ENCODE assay signal across 13 cellular contexts in the genomic region with DNA sequence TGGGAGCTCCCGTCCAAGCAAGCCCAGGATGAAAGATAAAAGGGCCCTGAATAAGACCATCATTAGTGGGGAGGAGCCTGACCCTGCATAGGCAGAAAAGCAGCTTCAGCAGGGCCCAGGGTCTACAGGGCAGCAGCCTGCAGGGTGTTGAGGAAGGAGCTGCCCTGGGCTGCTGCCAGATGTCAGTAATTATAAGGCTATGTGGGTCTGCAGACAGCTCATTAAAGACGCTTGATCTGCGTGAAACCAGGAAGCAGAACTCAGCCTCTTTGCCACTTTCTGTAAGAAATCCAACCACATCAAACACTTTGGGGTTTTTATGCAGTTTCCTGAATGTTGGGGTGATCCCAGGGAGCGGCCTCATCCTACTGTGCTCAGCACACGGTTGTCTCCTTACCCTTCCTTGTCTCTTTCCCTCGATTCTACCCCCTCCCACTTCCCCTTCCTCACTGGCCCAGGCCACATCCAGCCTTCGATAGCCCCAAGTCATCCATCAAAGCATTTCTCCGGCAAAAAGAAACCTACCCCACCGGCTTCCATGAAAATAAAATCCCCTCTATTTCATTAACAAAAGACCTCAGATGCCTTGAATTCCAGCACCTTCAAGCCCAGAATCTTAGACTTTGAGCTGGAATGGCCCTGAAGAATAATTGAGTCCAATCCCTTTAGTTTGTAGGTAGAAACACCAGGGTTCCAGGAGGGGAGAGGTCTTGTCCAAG. TPM values are rescaled to one million over a fixed set of nuclear protein-coding genes. Genes with fewer than 3 reads are reported as not detected.
DNase-seq lines count a peak whose midpoint lies in the region; ATAC-seq and TF ChIP-seq lines count a peak whose summit lies in the region.
"Had no signal": no experiment of that assay in that cellular context is flagged by ENCODE, and none has a peak within 500 bp of the region (broad histone marks: within the 10 kb centered on the region; RNA-seq: fewer than 3 reads in every experiment).

No MANE protein-coding gene starts in this region.

- no peaks in the 10 kb centered on the region for H3K79me2 ChIP-seq in OCI-LY7 (ENCODE audit: insufficient read depth, low read depth, low read length)
- no peaks in the 10 kb centered on the region for H3K79me2 ChIP-seq in Karpas-422 (ENCODE audit: low read length)

- H3K4me1 ChIP-seq in OCI-LY7 (ENCODE audit: insufficient read depth, low read length, poor library complexity, severe bottlenecking) (no peaks in the 10 kb centered on the region), Karpas-422 (ENCODE audit: low read length) (no peaks in the 10 kb centered on the region)
- H3K4me1 ChIP-seq: esophagus squamous epithelium had no signal

- H3K4me2 ChIP-seq in OCI-LY7 (ENCODE audit: low read length), result no peak overlapping the region
- H3K4me2 ChIP-seq in Karpas-422 (ENCODE audit: low read depth, low read length, poor library complexity, severe bottlenecking), result no peak overlapping the region

- CTCF ChIA-PET in OCI-LY7 (lab: Charles Lee; ENCODE audit: unreplicated experiment), result interaction anchor here (1.8 kb wide), 1 partner anchor 8 kb away, joined by 4 read pairs; no protein-coding TSS in a partner anchor

- H3K4me1 Mint-ChIP-seq in activated naive CD8-positive, alpha-beta T cell treated with anti-CD3 and anti-CD28 coated beads, Interleukin-2, amount 10 ng/mL, durations not matched to agents 7 days and 5 days, result peaks cover 22% of the 10 kb centered on the region
- H3K4me1 Mint-ChIP-seq: neural crest cell had no signal

- no peak overlapping the region for H3K27ac Mint-ChIP-seq in activated naive CD8-positive, alpha-beta T cell treated with anti-CD3 and anti-CD28 coated beads, Interleukin-2, amount 10 ng/mL, durations not matched to agents 7 days and 5 days

- no TSS peak for BruUV-seq in OCI-LY7 (replicated peaks; lab: Mats Ljungman, UMichigan)

- H4K20me1 ChIP-seq in OCI-LY7 (ENCODE audit: insufficient read depth, low read length) (no peaks in the 10 kb centered on the region), Karpas-422 (ENCODE audit: insufficient read depth, low read depth, low read length) (no peaks in the 10 kb centered on the region)

- H2AFZ ChIP-seq in OCI-LY7 (ENCODE audit: low read length) (peak overlapping the region; percentile 41; the same call in 1 of the 2 replicates), Karpas-422 (ENCODE audit: low read length) (no peak overlapping the region)

- peaks cover 37% of the 10 kb centered on the region for H3K27me3 Mint-ChIP-seq in activated naive CD8-positive, alpha-beta T cell treated with anti-CD3 and anti-CD28 coated beads, Interleukin-2, amount 10 ng/mL, durations not matched to agents 7 days and 5 days

- no peaks in the 10 kb centered on the region for H3K9me3 Mint-ChIP-seq in activated naive CD8-positive, alpha-beta T cell treated with anti-CD3 and anti-CD28 coated beads, Interleukin-2, amount 10 ng/mL, durations not matched to agents 7 days and 5 days
- H3K9me3 Mint-ChIP-seq: neural crest cell had no signal

- H3K9me2 ChIP-seq in OCI-LY7 (ENCODE audit: insufficient read depth, low read length) (no peaks in the 10 kb centered on the region), Karpas-422 (replicated peaks; ENCODE audit: insufficient read depth, low read length) (no peaks in the 10 kb centered on the region)

- H3K4me3 ChIP-seq in OCI-LY7 (ENCODE audit: low read depth, low read length, poor library complexity, severe bottlenecking), result no peak overlapping the region
- H3K4me3 ChIP-seq in Karpas-422 (ENCODE audit: low read length), result no peak overlapping the region
- H3K4me3 ChIP-seq: cardiac muscle cell, esophagus squamous epithelium, spleen had no signal

- intact Hi-C loops in OCI-LY7 (cut with micrococcal nuclease; ENCODE audit: unreplicated experiment), result loop anchor here (10.0 kb wide), 1 partner anchor 265 kb away; no protein-coding TSS in a partner anchor

- H3K36me3 ChIP-seq in OCI-LY7 (ENCODE audit: insufficient read depth, low read length) (no peaks in the 10 kb centered on the region), Karpas-422 (ENCODE audit: insufficient read depth, low read length) (no peaks in the 10 kb centered on the region)
- H3K36me3 ChIP-seq: cardiac muscle cell, esophagus squamous epithelium, spleen had no signal

- H3K27me3 ChIP-seq in Karpas-422 (ENCODE audit: low read length), result no peaks in the 10 kb centered on the region
- H3K27me3 ChIP-seq: cardiac muscle cell had no signal

- POLR2A ChIA-PET in OCI-LY7 (lab: Charles Lee), result interaction anchor here (0.6 kb wide), 1 partner anchor 10 kb away, joined by 4 read pairs; no protein-coding TSS in a partner anchor
- POLR2A ChIA-PET in activated naive CD8-positive, alpha-beta T cell treated with anti-CD3 and anti-CD28 coated beads, Interleukin-2, amount 10 ng/mL, durations not matched to agents 7 days and 5 days (lab: Charles Lee), result interaction anchor here (0.9 to 1.2 kb wide), 2 partner anchors 15 to 25 kb away, joined by 3 read pairs; no protein-coding TSS in a partner anchor

- H3K27ac ChIP-seq in OCI-LY7 (ENCODE audit: low read depth, low read length, poor library complexity, severe bottlenecking) (no peak overlapping the region), Karpas-422 (ENCODE audit: low read length) (no peak overlapping the region)
- H3K27ac ChIP-seq: cardiac muscle cell, esophagus squamous epithelium, spleen had no signal

- peak; percentile 92 for ATAC-seq in activated naive CD8-positive, alpha-beta T cell treated with anti-CD3 and anti-CD28 coated beads, Interleukin-2, amount 10 ng/mL, durations not matched to agents 7 days and 5 days (ENCODE audit: low read depth)
- ATAC-seq in GM18858 (IDR thresholded peaks at IDR 0.05; ENCODE audit: unreplicated experiment), result no peak
- ATAC-seq in HG03354 (IDR thresholded peaks at IDR 0.05; ENCODE audit: poor library complexity, severe bottlenecking, unreplicated experiment), result no peak

- TF ChIP-seq CTCF in OCI-LY7 (conservative IDR thresholded peaks at IDR 0.05; ENCODE audit: low read length), result no peak

- H3K36me3 Mint-ChIP-seq in activated naive CD8-positive, alpha-beta T cell treated with anti-CD3 and anti-CD28 coated beads, Interleukin-2, amount 10 ng/mL, durations not matched to agents 7 days and 5 days, result no peaks in the 10 kb centered on the region

- no peak overlapping the region for H3K9ac ChIP-seq in Karpas-422 (ENCODE audit: low read length)

- peak overlapping the region; percentile 51 for H3K4me3 Mint-ChIP-seq in activated naive CD8-positive, alpha-beta T cell treated with anti-CD3 and anti-CD28 coated beads, Interleukin-2, amount 10 ng/mL, durations not matched to agents 7 days and 5 days
- H3K4me3 Mint-ChIP-seq: neural crest cell had no signal

- peak; percentile 16 for DNase-seq in stimulated activated CD4-positive, alpha-beta T cell treated with anti-CD3 and anti-CD28 coated beads, Interleukin-4, amount 100 ng/mL, for 24 hours
- no peak for DNase-seq in stimulated activated CD4-positive, alpha-beta T cell treated with anti-CD3 and anti-CD28 coated beads, Interleukin-2, amount 100 ng/mL, for 48 hours
- peak; percentile 2 for DNase-seq in OCI-LY7 (ENCODE audit: low spot score)
- no peak for DNase-seq in activated naive CD8-positive, alpha-beta T cell treated with anti-CD3 and anti-CD28 coated beads, Interleukin-2, amount 10 ng/mL, durations not matched to agents 7 days and 5 days
- DNase-seq in DMS53 treated with DMSO at 0.1 percent for 48 hours (lab: John Stamatoyannopoulos, UW; ENCODE audit: unreplicated experiment), result no peak
- no peak for DNase-seq in Karpas-422
- DNase-seq: esophagus squamous epithelium, SHP77 treated with DMSO at 0.1 percent for 48 hours, spleen had no signal

- H3K9me3 ChIP-seq in OCI-LY7 (ENCODE audit: low read length) (no peaks in the 10 kb centered on the region), Karpas-422 (ENCODE audit: low read length) (no peaks in the 10 kb centered on the region)
- H3K9me3 ChIP-seq: esophagus squamous epithelium, spleen had no signal

RNA-seq across cellular contexts. Expression of a gene that starts 1.0 kb away (rescaled TPM):
- total RNA-seq in OCI-LY7 (2014; rRNA removed; shearing (Covaris generic)), result not detected in 2 replicates
- not detected in 2 replicates for total RNA-seq in OCI-LY7 (2022)
- not detected for total RNA-seq in activated naive CD8-positive, alpha-beta T cell treated with anti-CD3 and anti-CD28 coated beads, Interleukin-2, amount 10 ng/mL, durations not matched to agents 7 days and 5 days
- not detected in 2 replicates for total RNA-seq in Karpas-422 (2014; rRNA removed; shearing (Covaris generic); ENCODE audit: low replicate concordance)
- total RNA-seq: cardiac muscle cell, esophagus squamous epithelium, neural crest cell, spleen had no signal

Comparison
In these comparisons a context has a peak if more than half of its experiments do, and no peak if none do; other contexts are left out.
1. DNase-seq: peak in stimulated activated CD4-positive, alpha-beta T cell treated with anti-CD3 and anti-CD28 coated beads, Interleukin-4, amount 100 ng/mL, for 24 hours (single experiment) and OCI-LY7 (single experiment); none in stimulated activated CD4-positive, alpha-beta T cell treated with anti-CD3 and anti-CD28 coated beads, Interleukin-2, amount 100 ng/mL, for 48 hours (0 of 2), activated naive CD8-positive, alpha-beta T cell treated with anti-CD3 and anti-CD28 coated beads, Interleukin-2, amount 10 ng/mL, durations not matched to agents 7 days and 5 days (single experiment), DMS53 treated with DMSO at 0.1 percent for 48 hours (single experiment) and Karpas-422 (single experiment).